In genomic region chr22:44292521-44292920, GRCh38 we compare ENCODE assay signal across 2 cellular contexts.
TF ChIP-seq lines count a peak whose summit lies in the region.

No MANE protein-coding gene starts in this region.

TF ChIP-seq in HEK293, 187 proteins besides CTCF, POLR2A, EP300 and RAD21:
- peak; percentile 50; the same call in 1 of the 2 replicates for TF ChIP-seq SCRT2 (tag by site-specific recombination; IDR thresholded peaks at IDR 0.05)
- TF ChIP-seq ZSCAN5A (tag by site-specific recombination; IDR thresholded peaks at IDR 0.05) = no peak

TF ChIP-seq in H1, 55 proteins besides CTCF, POLR2A, EP300 and RAD21:
- TF ChIP-seq ATF3 (IDR thresholded peaks at IDR 0.05; ENCODE audit: insufficient read depth, low read depth, low read length) = no peak
- TF ChIP-seq SIRT6 (IDR thresholded peaks at IDR 0.05; ENCODE audit: low read length) = no peak
- no peak for TF ChIP-seq TAF1 (IDR thresholded peaks at IDR 0.05; ENCODE audit: low read depth, low read length)
- no peak for TF ChIP-seq SP4 (IDR thresholded peaks at IDR 0.05; ENCODE audit: low read length)
- no peak for TF ChIP-seq JUN (IDR thresholded peaks at IDR 0.05; ENCODE audit: low read depth, low read length)
- no peak for TF ChIP-seq ASH2L (IDR thresholded peaks at IDR 0.05; ENCODE audit: low read length)
- TF ChIP-seq SRF (IDR thresholded peaks at IDR 0.05; ENCODE audit: low read depth, low read length) = no peak
- no peak for TF ChIP-seq BCL11A (IDR thresholded peaks at IDR 0.05; ENCODE audit: low read depth in 2 of 2, low read length in 2 of 2)
- TF ChIP-seq RNF2 (IDR thresholded peaks at IDR 0.05; ENCODE audit: borderline replicate concordance, low read depth, low read length, missing control alignments, poor library complexity, severe bottlenecking) = no peak
- TF ChIP-seq RBBP5 (IDR thresholded peaks at IDR 0.05; ENCODE audit: borderline replicate concordance, low read depth, low read length) = no peak
- TF ChIP-seq ZNF274 (IDR thresholded peaks at IDR 0.05; ENCODE audit: borderline replicate concordance, extremely low read depth, low read length) = no peak
- no peak for TF ChIP-seq CBX5 (IDR thresholded peaks at IDR 0.05; ENCODE audit: low read depth, low read length)
- no peak for TF ChIP-seq RXRA (IDR thresholded peaks at IDR 0.05; ENCODE audit: insufficient read depth, low read depth, low read length)
- TF ChIP-seq HDAC2 (IDR thresholded peaks at IDR 0.05; ENCODE audit: borderline replicate concordance in 1 of 2, low read depth in 2 of 2, low read length in 2 of 2) = no peak
- TF ChIP-seq BRCA1 (IDR thresholded peaks at IDR 0.05; ENCODE audit: low read depth, low read length) = no peak
- TF ChIP-seq MAFK (IDR thresholded peaks at IDR 0.05; ENCODE audit: low read depth, low read length) = no peak
- no peak for TF ChIP-seq SP1 (IDR thresholded peaks at IDR 0.05; ENCODE audit: low read depth, low read length)
- no peak for TF ChIP-seq E2F6 (IDR thresholded peaks at IDR 0.05)
- TF ChIP-seq BACH1 (IDR thresholded peaks at IDR 0.05; ENCODE audit: low read length) = no peak
TF ChIP-seq in H1: peak in this region for 0.
